ENCODE assay signal across 9 cellular contexts in the genomic region with DNA sequence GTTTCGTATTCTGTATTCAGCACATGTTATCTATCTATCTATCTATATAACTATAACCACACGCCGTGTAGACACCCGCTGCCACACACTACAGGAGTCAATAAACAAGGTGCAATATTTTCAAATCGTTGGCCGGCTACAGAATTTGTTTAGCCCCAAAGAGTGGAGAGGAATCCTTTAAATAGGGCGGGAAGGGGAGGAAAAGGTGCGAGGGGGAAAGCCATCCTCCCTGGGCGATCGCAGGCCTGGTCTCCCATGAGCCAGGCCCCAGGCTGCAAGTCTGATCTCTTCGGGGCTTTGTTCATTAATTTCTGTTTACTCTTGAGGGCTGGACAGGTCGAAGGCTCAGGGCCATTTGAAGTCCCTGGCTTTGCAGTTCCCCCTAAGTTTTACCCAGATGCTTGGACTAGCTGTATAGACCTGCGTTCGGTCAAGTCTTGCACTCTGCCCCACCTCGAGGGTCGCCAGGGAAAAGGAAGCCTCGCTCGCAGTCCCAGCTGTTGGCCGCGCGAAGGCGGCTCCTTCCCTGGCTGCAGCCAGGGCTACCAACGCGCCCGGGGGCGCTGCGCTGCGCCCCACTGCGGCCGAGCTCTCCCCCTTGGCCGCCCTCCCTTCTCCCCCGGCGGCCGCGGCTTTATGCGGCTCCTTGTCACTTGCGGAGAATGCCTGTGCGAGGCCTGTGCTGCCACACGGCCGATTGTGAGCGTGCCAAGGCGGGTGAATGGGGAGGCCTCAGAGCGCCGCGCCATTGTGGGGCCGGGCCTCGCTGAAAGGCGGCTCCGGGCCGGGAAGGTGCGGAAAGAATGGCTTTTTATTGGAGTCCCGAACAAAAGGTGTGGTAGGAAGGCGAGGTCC. TPM values are rescaled to one million over a fixed set of nuclear protein-coding genes. Genes with fewer than 3 reads are reported as not detected.
A peak's percentile ranks its signal among the peaks of the same experiment; 100 is the strongest.
DNase-seq lines count a peak whose midpoint lies in the region; ATAC-seq and TF ChIP-seq lines count a peak whose summit lies in the region.
"Had no signal": no experiment of that assay in that cellular context is flagged by ENCODE, and none has a peak within 500 bp of the region (broad histone marks: within the 10 kb centered on the region; RNA-seq: fewer than 3 reads in every experiment).

No MANE protein-coding gene starts in this region.

- H3K4me1 Mint-ChIP-seq in activated CD4-positive, alpha-beta T cell treated with anti-CD3 and anti-CD28 coated beads, Interleukin-2, amount 10 ng/mL, durations not matched to agents 7 days and 5 days: peaks cover 31% of the 10 kb centered on the region
- H3K4me1 Mint-ChIP-seq in activated B cell treated with CpG ODN at 0.5 μM for 24 hours: peaks cover 54% of the 10 kb centered on the region
- peaks cover 66% of the 10 kb centered on the region for H3K4me1 Mint-ChIP-seq in stimulated activated memory B cell treated with anti-CD40 and anti-IgM and Interleukin-4, amounts not matched to agents 10 μg/mL and 1 μg/mL and 100 μg/mL, for 72 hours

- H3K27ac Mint-ChIP-seq in activated CD4-positive, alpha-beta T cell treated with anti-CD3 and anti-CD28 coated beads, Interleukin-2, amount 10 ng/mL, durations not matched to agents 7 days and 5 days: peak overlapping the region; percentile 57
- H3K27ac Mint-ChIP-seq in activated B cell treated with CpG ODN at 0.5 μM for 24 hours: no peak overlapping the region
- no peak overlapping the region for H3K27ac Mint-ChIP-seq in stimulated activated memory B cell treated with anti-CD40 and anti-IgM and Interleukin-4, amounts not matched to agents 10 μg/mL and 1 μg/mL and 100 μg/mL, for 72 hours

- intact Hi-C loops in activated B cell treated with CpG ODN at 0.5 μM for 24 hours (cut with micrococcal nuclease): loop anchor here (5.0 to 10.0 kb wide), 5 partner anchors 142 to 1686 kb away; a partner anchor contains a TSS
- intact Hi-C loops in left colon (cut with DNase I, micrococcal nuclease): loop anchor here (5.0 to 10.0 kb wide), 2 partner anchors 99 to 102 kb away; a partner anchor contains a TSS

- peaks cover 86% of the 10 kb centered on the region for H3K27me3 Mint-ChIP-seq in activated CD4-positive, alpha-beta T cell treated with anti-CD3 and anti-CD28 coated beads, Interleukin-2, amount 10 ng/mL, durations not matched to agents 7 days and 5 days
- peaks cover 74% of the 10 kb centered on the region for H3K27me3 Mint-ChIP-seq in activated B cell treated with CpG ODN at 0.5 μM for 24 hours
- peaks cover 97% of the 10 kb centered on the region for H3K27me3 Mint-ChIP-seq in stimulated activated memory B cell treated with anti-CD40 and anti-IgM and Interleukin-4, amounts not matched to agents 10 μg/mL and 1 μg/mL and 100 μg/mL, for 72 hours

- CTCF ChIA-PET in activated CD4-positive, alpha-beta T cell treated with anti-CD3 and anti-CD28 coated beads, Interleukin-2, amount 10 ng/mL, durations not matched to agents 7 days and 5 days (lab: Charles Lee): no interaction called here
- CTCF ChIA-PET in activated B cell treated with CpG ODN at 0.5 μM for 24 hours (lab: Charles Lee): no interaction called here

- H3K4me3 Mint-ChIP-seq in activated CD4-positive, alpha-beta T cell treated with anti-CD3 and anti-CD28 coated beads, Interleukin-2, amount 10 ng/mL, durations not matched to agents 7 days and 5 days: peak overlapping the region; percentile 16
- H3K4me3 Mint-ChIP-seq in activated B cell treated with CpG ODN at 0.5 μM for 24 hours: peak overlapping the region; percentile 73
- peak overlapping the region; percentile 54 for H3K4me3 Mint-ChIP-seq in stimulated activated memory B cell treated with anti-CD40 and anti-IgM and Interleukin-4, amounts not matched to agents 10 μg/mL and 1 μg/mL and 100 μg/mL, for 72 hours

- peaks cover 4% of the 10 kb centered on the region for H3K9me3 Mint-ChIP-seq in activated CD4-positive, alpha-beta T cell treated with anti-CD3 and anti-CD28 coated beads, Interleukin-2, amount 10 ng/mL, durations not matched to agents 7 days and 5 days
- no peaks in the 10 kb centered on the region for H3K9me3 Mint-ChIP-seq in activated B cell treated with CpG ODN at 0.5 μM for 24 hours
- no peaks in the 10 kb centered on the region for H3K9me3 Mint-ChIP-seq in stimulated activated memory B cell treated with anti-CD40 and anti-IgM and Interleukin-4, amounts not matched to agents 10 μg/mL and 1 μg/mL and 100 μg/mL, for 72 hours

- no peak for TF ChIP-seq CTCF in activated B cell treated with CpG ODN at 0.5 μM for 24 hours (IDR thresholded peaks at IDR 0.05)

- ATAC-seq in activated B cell treated with CpG ODN at 0.5 μM for 24 hours (ENCODE audit: low read depth): no peak
- ATAC-seq in left colon: peak; percentile 36
- no peak for ATAC-seq in stimulated activated memory B cell treated with anti-CD40 and anti-IgM and Interleukin-4, amounts not matched to agents 10 μg/mL and 1 μg/mL and 100 μg/mL, for 72 hours

- POLR2A ChIA-PET in activated CD4-positive, alpha-beta T cell treated with anti-CD3 and anti-CD28 coated beads, Interleukin-2, amount 10 ng/mL, durations not matched to agents 7 days and 5 days (lab: Charles Lee): interaction anchor here (0.6 kb wide), 1 partner anchor 211 kb away, joined by 3 read pairs; no protein-coding TSS in a partner anchor
- POLR2A ChIA-PET in activated B cell treated with CpG ODN at 0.5 μM for 24 hours (lab: Charles Lee): interaction anchor here (0.5 to 0.6 kb wide), 2 partner anchors 29 to 174 kb away, joined by 3 to 5 read pairs; no protein-coding TSS in a partner anchor

- no peak for DNase-seq in activated CD4-positive, alpha-beta T cell treated with anti-CD3 and anti-CD28 coated beads, Interleukin-2, amount 10 ng/mL, durations not matched to agents 7 days and 5 days
- no peak for DNase-seq in activated CD4-positive, alpha-beta T cell treated with anti-CD3 and anti-CD28 coated beads, Interleukin-2, amount 50 U/mL, for 48 hours
- DNase-seq in activated B cell treated with CpG ODN at 0.5 μM for 24 hours: no peak
- peak in 1 of 2 donors; percentile 33 for DNase-seq in left colon
- DNase-seq in NCI-H1048 (lab: John Stamatoyannopoulos, UW): no peak
- DNase-seq in NCI-H69 (lab: John Stamatoyannopoulos, UW): no peak
- no peak for DNase-seq in midbrain (lab: John Stamatoyannopoulos, UW)
- DNase-seq: AML-193 had no signal

- peaks cover 5% of the 10 kb centered on the region for H3K36me3 Mint-ChIP-seq in activated CD4-positive, alpha-beta T cell treated with anti-CD3 and anti-CD28 coated beads, Interleukin-2, amount 10 ng/mL, durations not matched to agents 7 days and 5 days (ENCODE audit: low read depth)
- no peaks in the 10 kb centered on the region for H3K36me3 Mint-ChIP-seq in activated B cell treated with CpG ODN at 0.5 μM for 24 hours (ENCODE audit: low read depth)
- no peaks in the 10 kb centered on the region for H3K36me3 Mint-ChIP-seq in stimulated activated memory B cell treated with anti-CD40 and anti-IgM and Interleukin-4, amounts not matched to agents 10 μg/mL and 1 μg/mL and 100 μg/mL, for 72 hours

RNA-seq across cellular contexts. Expression of a gene that starts 3.9 kb away (rescaled TPM):
- total RNA-seq in activated CD4-positive, alpha-beta T cell treated with anti-CD3 and anti-CD28 coated beads, Interleukin-2, amount 10 ng/mL, durations not matched to agents 7 days and 5 days: not detected
- not detected in 2 replicates for total RNA-seq in activated B cell treated with CpG ODN at 0.5 μM for 24 hours
- total RNA-seq in left colon: 10 to 100 TPM in 1 of 2 donors, 1 to 10 TPM in 1; 3.4 to 11.7 TPM

Comparison
In these comparisons a context has a peak if more than half of its experiments do, and no peak if none do; other contexts are left out.
1. H3K4me3 Mint-ChIP-seq: peak in every context shown above with its lines; median percentile 73 in activated B cell treated with CpG ODN at 0.5 μM for 24 hours; 54 in stimulated activated memory B cell treated with anti-CD40 and anti-IgM and Interleukin-4, amounts not matched to agents 10 μg/mL and 1 μg/mL and 100 μg/mL, for 72 hours; 16 in activated CD4-positive, alpha-beta T cell treated with anti-CD3 and anti-CD28 coated beads, Interleukin-2, amount 10 ng/mL, durations not matched to agents 7 days and 5 days.